8 cellular contexts compared by ENCODE assay signal in genomic region chr19:35013047-35013819, GRCh38. TPM values are rescaled to one million over a fixed set of nuclear protein-coding genes. Genes with fewer than 3 reads are reported as not detected.
DNase-seq lines count a peak whose midpoint lies in the region; ATAC-seq and TF ChIP-seq lines count a peak whose summit lies in the region.

No MANE protein-coding gene starts in this region.

- H3K27me3 ChIP-seq in CD8-positive, alpha-beta T cell (ENCODE audit: insufficient read depth, low read length), result no peaks in the 10 kb centered on the region
- H3K27me3 ChIP-seq in HL-60 (ENCODE audit: insufficient read depth, poor library complexity, severe bottlenecking), result no peaks in the 10 kb centered on the region

- peak overlapping the region; percentile 46 for H3K4me3 ChIP-seq in CD8-positive, alpha-beta T cell (ENCODE audit: low read depth, low read length)
- no peak overlapping the region for H3K4me3 ChIP-seq in HL-60 (replicated peaks; ENCODE audit: insufficient read depth, low read length)

- TF ChIP-seq CTCF in CD8-positive, alpha-beta T cell (IDR thresholded peaks at IDR 0.05), result peak; percentile 99
- TF ChIP-seq CTCF in HL-60 (IDR thresholded peaks at IDR 0.05; ENCODE audit: insufficient read depth, low read length), result peak; percentile 68

- H3K4me1 Mint-ChIP-seq in CD8-positive, alpha-beta T cell (ENCODE audit: low read depth), result peaks cover 69% of the 10 kb centered on the region

- DNase-seq in CD8-positive, alpha-beta T cell, result peak; percentile 72 to 92 (median 84)
- DNase-seq in HL-60 (ENCODE audit: low read depth in 1 of 2, low spot score in 1 of 2) (peak in 1 of 2 experiments; percentile 50), T-helper 22 cell (ENCODE audit: low read depth) (peak; percentile 68), amygdala (lab: John Stamatoyannopoulos, UW) (peak in 31 of 56 donors; percentile 4 to 61 (median 24)), hepatic stellate cell (ENCODE audit: low spot score) (peak; percentile 86), DMS114 treated with DMSO at 0.1 percent for 48 hours (lab: John Stamatoyannopoulos, UW; ENCODE audit: unreplicated experiment) (no peak), middle frontal gyrus (ENCODE audit: extremely low spot score, low spot score) (no peak)
- DNase-seq in stimulated activated CD4-positive, alpha-beta T cell treated with anti-CD3 and anti-CD28 coated beads, Interleukin-15, amount 100 ng/mL, for 24 hours, result peak; percentile 85

- intact Hi-C loops in CD8-positive, alpha-beta T cell (cut with DNase I, micrococcal nuclease), result loop anchor here (1.0 to 5.0 kb wide), 7 partner anchors 10 to 176 kb away; no protein-coding TSS in a partner anchor

- peak overlapping the region; percentile 64 for H3K27ac ChIP-seq in CD8-positive, alpha-beta T cell (ENCODE audit: low read depth, low read length)
- no peak overlapping the region for H3K27ac ChIP-seq in HL-60 (replicated peaks)

- no peaks in the 10 kb centered on the region for H3K9me3 Mint-ChIP-seq in CD8-positive, alpha-beta T cell

- CTCF ChIA-PET in CD8-positive, alpha-beta T cell (lab: Charles Lee), result interaction anchor here (0.7 to 10.2 kb wide), 24 partner anchors 8 to 374 kb away, joined by 3 to 228 read pairs (median 6); partner anchors contain the start of genes GRAMD1A and ZNF30

- peaks cover 75% of the 10 kb centered on the region for H3K36me3 Mint-ChIP-seq in CD8-positive, alpha-beta T cell

- H3K27ac Mint-ChIP-seq in CD8-positive, alpha-beta T cell, result peak overlapping the region; percentile 99

- H3K9me3 ChIP-seq in CD8-positive, alpha-beta T cell (ENCODE audit: low read length), result no peaks in the 10 kb centered on the region

- no peaks in the 10 kb centered on the region for H3K27me3 Mint-ChIP-seq in CD8-positive, alpha-beta T cell (ENCODE audit: low read depth)

- peak overlapping the region; percentile 91 for H3K4me3 Mint-ChIP-seq in CD8-positive, alpha-beta T cell

- POLR2A ChIA-PET in CD8-positive, alpha-beta T cell (lab: Charles Lee), result interaction anchor here (1.0 to 5.3 kb wide), 9 partner anchors 10 to 53 kb away, joined by 3 to 60 read pairs (median 7); partner anchors contain the start of genes GRAMD1A and ZNF792

- peak; percentile 81 for ATAC-seq in CD8-positive, alpha-beta T cell

- peaks cover 75% of the 10 kb centered on the region for H3K4me1 ChIP-seq in CD8-positive, alpha-beta T cell (ENCODE audit: insufficient read depth, low read length)

- peaks cover 44% of the 10 kb centered on the region for H3K36me3 ChIP-seq in CD8-positive, alpha-beta T cell (ENCODE audit: insufficient read depth, low read length)

RNA-seq across cellular contexts. Expression of gene GRAMD1A, which starts 13.1 kb away (rescaled TPM):
- total RNA-seq in CD8-positive, alpha-beta T cell, result 100 to 1,000 TPM; 207 to 221 TPM

RNA-seq across cellular contexts. Expression of gene SCN1B, which starts 17.0 kb away (rescaled TPM):
- total RNA-seq in CD8-positive, alpha-beta T cell, result 1 to 10 TPM; 1.9 to 2.3 TPM

RNA-seq across cellular contexts. Expression of gene HPN, which starts 28.3 kb away (rescaled TPM):
- total RNA-seq in CD8-positive, alpha-beta T cell, result not detected

RNA-seq across cellular contexts. Expression of gene ZNF792, which starts 49.2 kb away (rescaled TPM):
- 1 to 10 TPM; 5.0 to 5.7 TPM for total RNA-seq in CD8-positive, alpha-beta T cell

Comparison
In these comparisons a context has a peak if more than half of its experiments do, and no peak if none do; other contexts are left out.
1. DNase-seq: peak in CD8-positive, alpha-beta T cell (7 of 7), T-helper 22 cell (single experiment), amygdala (31 of 56), hepatic stellate cell (single experiment) and stimulated activated CD4-positive, alpha-beta T cell treated with anti-CD3 and anti-CD28 coated beads, Interleukin-15, amount 100 ng/mL, for 24 hours (single experiment); none in DMS114 treated with DMSO at 0.1 percent for 48 hours (single experiment) and middle frontal gyrus (single experiment).